In the genomic region with DNA sequence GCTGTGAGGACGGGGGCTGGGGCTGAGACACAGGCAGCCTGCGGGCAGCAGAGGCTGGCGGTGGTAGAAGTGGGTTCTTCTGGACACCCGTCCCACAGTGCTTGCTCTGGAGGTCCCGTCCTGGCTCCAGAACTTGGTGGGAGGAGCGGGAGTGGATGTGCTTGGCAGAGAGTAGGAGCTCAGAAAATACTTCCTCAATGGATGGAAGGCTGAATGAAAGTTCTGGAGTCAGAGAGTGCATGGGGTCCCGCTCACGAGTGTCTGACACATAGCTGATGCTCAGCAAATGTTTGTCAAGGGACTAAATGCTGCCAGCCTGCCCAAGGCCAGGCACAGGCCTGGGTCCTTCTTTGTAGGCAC, we compare ENCODE assay signal across 1 cellular context.
TF ChIP-seq lines count a peak whose summit lies in the region.

No MANE protein-coding gene starts in this region.

TF ChIP-seq in GM23338, 12 proteins besides CTCF, POLR2A, EP300 and RAD21:
- TF ChIP-seq, protein P1, sequence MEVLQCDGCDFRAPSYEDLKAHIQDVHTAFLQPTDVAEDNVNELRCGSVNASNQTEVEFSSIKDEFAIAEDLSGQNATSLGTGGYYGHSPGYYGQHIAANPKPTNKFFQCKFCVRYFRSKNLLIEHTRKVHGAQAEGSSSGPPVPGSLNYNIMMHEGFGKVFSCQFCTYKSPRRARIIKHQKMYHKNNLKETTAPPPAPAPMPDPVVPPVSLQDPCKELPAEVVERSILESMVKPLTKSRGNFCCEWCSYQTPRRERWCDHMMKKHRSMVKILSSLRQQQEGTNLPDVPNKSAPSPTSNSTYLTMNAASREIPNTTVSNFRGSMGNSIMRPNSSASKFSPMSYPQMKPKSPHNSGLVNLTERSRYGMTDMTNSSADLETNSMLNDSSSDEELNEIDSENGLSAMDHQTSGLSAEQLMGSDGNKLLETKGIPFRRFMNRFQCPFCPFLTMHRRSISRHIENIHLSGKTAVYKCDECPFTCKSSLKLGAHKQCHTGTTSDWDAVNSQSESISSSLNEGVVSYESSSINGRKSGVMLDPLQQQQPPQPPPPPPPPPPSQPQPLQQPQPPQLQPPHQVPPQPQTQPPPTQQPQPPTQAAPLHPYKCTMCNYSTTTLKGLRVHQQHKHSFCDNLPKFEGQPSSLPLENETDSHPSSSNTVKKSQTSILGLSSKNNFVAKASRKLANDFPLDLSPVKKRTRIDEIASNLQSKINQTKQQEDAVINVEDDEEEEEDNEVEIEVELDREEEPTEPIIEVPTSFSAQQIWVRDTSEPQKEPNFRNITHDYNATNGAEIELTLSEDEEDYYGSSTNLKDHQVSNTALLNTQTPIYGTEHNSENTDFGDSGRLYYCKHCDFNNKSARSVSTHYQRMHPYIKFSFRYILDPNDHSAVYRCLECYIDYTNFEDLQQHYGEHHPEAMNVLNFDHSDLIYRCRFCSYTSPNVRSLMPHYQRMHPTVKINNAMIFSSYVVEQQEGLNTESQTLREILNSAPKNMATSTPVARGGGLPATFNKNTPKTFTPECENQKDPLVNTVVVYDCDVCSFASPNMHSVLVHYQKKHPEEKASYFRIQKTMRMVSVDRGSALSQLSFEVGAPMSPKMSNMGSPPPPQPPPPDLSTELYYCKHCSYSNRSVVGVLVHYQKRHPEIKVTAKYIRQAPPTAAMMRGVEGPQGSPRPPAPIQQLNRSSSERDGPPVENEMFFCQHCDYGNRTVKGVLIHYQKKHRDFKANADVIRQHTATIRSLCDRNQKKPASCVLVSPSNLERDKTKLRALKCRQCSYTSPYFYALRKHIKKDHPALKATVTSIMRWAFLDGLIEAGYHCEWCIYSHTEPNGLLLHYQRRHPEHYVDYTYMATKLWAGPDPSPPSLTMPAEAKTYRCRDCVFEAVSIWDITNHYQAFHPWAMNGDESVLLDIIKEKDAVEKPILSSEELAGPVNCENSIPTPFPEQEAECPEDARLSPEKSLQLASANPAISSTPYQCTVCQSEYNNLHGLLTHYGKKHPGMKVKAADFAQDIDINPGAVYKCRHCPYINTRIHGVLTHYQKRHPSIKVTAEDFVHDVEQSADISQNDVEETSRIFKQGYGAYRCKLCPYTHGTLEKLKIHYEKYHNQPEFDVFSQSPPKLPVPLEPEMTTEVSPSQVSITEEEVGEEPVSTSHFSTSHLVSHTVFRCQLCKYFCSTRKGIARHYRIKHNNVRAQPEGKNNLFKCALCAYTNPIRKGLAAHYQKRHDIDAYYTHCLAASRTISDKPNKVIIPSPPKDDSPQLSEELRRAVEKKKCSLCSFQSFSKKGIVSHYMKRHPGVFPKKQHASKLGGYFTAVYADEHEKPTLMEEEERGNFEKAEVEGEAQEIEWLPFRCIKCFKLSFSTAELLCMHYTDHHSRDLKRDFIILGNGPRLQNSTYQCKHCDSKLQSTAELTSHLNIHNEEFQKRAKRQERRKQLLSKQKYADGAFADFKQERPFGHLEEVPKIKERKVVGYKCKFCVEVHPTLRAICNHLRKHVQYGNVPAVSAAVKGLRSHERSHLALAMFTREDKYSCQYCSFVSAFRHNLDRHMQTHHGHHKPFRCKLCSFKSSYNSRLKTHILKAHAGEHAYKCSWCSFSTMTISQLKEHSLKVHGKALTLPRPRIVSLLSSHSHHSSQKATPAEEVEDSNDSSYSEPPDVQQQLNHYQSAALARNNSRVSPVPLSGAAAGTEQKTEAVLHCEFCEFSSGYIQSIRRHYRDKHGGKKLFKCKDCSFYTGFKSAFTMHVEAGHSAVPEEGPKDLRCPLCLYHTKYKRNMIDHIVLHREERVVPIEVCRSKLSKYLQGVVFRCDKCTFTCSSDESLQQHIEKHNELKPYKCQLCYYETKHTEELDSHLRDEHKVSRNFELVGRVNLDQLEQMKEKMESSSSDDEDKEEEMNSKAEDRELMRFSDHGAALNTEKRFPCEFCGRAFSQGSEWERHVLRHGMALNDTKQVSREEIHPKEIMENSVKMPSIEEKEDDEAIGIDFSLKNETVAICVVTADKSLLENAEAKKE (CRISPR knock-in tag; IDR thresholded peaks at IDR 0.05) = no peak
- TF ChIP-seq STAT1 (IDR thresholded peaks at IDR 0.05; ENCODE audit: unreplicated experiment) = no peak
- TF ChIP-seq POLR2AphosphoS5 (IDR thresholded peaks at IDR 0.05; ENCODE audit: low read depth) = no peak
- TF ChIP-seq ZNF114 (CRISPR knock-in tag; IDR thresholded peaks at IDR 0.05) = no peak
- TF ChIP-seq EZH2 (IDR thresholded peaks at IDR 0.05; ENCODE audit: low read depth, unreplicated experiment) = no peak
- no peak for TF ChIP-seq NANOG (IDR thresholded peaks at IDR 0.05; ENCODE audit: borderline replicate concordance)
- no peak for TF ChIP-seq CREB1 (CRISPR knock-in tag; IDR thresholded peaks at IDR 0.05; ENCODE audit: low read depth)
- TF ChIP-seq ZNF331 (CRISPR knock-in tag; IDR thresholded peaks at IDR 0.05; ENCODE audit: low read depth) = no peak
- TF ChIP-seq, protein P2, sequence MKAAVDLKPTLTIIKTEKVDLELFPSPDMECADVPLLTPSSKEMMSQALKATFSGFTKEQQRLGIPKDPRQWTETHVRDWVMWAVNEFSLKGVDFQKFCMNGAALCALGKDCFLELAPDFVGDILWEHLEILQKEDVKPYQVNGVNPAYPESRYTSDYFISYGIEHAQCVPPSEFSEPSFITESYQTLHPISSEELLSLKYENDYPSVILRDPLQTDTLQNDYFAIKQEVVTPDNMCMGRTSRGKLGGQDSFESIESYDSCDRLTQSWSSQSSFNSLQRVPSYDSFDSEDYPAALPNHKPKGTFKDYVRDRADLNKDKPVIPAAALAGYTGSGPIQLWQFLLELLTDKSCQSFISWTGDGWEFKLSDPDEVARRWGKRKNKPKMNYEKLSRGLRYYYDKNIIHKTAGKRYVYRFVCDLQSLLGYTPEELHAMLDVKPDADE (IDR thresholded peaks at IDR 0.05) = no peak
- TF ChIP-seq, protein P3, sequence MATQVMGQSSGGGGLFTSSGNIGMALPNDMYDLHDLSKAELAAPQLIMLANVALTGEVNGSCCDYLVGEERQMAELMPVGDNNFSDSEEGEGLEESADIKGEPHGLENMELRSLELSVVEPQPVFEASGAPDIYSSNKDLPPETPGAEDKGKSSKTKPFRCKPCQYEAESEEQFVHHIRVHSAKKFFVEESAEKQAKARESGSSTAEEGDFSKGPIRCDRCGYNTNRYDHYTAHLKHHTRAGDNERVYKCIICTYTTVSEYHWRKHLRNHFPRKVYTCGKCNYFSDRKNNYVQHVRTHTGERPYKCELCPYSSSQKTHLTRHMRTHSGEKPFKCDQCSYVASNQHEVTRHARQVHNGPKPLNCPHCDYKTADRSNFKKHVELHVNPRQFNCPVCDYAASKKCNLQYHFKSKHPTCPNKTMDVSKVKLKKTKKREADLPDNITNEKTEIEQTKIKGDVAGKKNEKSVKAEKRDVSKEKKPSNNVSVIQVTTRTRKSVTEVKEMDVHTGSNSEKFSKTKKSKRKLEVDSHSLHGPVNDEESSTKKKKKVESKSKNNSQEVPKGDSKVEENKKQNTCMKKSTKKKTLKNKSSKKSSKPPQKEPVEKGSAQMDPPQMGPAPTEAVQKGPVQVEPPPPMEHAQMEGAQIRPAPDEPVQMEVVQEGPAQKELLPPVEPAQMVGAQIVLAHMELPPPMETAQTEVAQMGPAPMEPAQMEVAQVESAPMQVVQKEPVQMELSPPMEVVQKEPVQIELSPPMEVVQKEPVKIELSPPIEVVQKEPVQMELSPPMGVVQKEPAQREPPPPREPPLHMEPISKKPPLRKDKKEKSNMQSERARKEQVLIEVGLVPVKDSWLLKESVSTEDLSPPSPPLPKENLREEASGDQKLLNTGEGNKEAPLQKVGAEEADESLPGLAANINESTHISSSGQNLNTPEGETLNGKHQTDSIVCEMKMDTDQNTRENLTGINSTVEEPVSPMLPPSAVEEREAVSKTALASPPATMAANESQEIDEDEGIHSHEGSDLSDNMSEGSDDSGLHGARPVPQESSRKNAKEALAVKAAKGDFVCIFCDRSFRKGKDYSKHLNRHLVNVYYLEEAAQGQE (IDR thresholded peaks at IDR 0.05; ENCODE audit: unreplicated experiment) = no peak
- TF ChIP-seq JUNB (IDR thresholded peaks at IDR 0.05; ENCODE audit: unreplicated experiment) = no peak
- TF ChIP-seq EZH2phosphoT487 (IDR thresholded peaks at IDR 0.05; ENCODE audit: unreplicated experiment) = no peak
